1 cellular context compared by ENCODE assay signal in genomic region chr2:148022351-148022750, GRCh38.
TF ChIP-seq lines count a peak whose summit lies in the region.

No MANE protein-coding gene starts in this region.

TF ChIP-seq in HepG2, 621 proteins besides CTCF, POLR2A, EP300 and RAD21 (continued from another document):
- TF ChIP-seq LRRFIP1 (CRISPR knock-in tag; conservative IDR thresholded peaks at IDR 0.05) (no peak), ZBTB40 (IDR thresholded peaks at IDR 0.05) (peak; percentile 27; the same call in 1 of the 2 replicates), ZBTB40 (CRISPR knock-in tag; IDR thresholded peaks at IDR 0.05) (no peak), ZNF33A (CRISPR knock-in tag; IDR thresholded peaks at IDR 0.05; ENCODE audit: borderline replicate concordance) (0 out of 2 replicates have a peak, but pooled peaks have one; percentile 15), RFXANK (CRISPR knock-in tag; IDR thresholded peaks at IDR 0.05) (no peak), ZIK1 (CRISPR knock-in tag; IDR thresholded peaks at IDR 0.05; ENCODE audit: borderline replicate concordance, low read depth) (no peak), ZFP41 (CRISPR knock-in tag; IDR thresholded peaks at IDR 0.05; ENCODE audit: borderline replicate concordance) (no peak)
